In genomic region chr4:140355288-140355687, GRCh38 we compare ENCODE assay signal across 7 cellular contexts.
"Had no signal": no experiment of that assay in that cellular context is flagged by ENCODE, and none has a peak within 500 bp of the region (broad histone marks: within the 10 kb centered on the region; RNA-seq: fewer than 3 reads in every experiment).

No MANE protein-coding gene starts in this region.

- ATAC-seq: HepG2, K562 had no signal

- DNase-seq: IMR-90, KBM-7, KG1 had no signal

- H3K27ac ChIP-seq: HL-60, KMS-11 had no signal

- H3K4me3 ChIP-seq: K562 had no signal
